Comparison of ENCODE assay signal across 29 cellular contexts in the genomic region with DNA sequence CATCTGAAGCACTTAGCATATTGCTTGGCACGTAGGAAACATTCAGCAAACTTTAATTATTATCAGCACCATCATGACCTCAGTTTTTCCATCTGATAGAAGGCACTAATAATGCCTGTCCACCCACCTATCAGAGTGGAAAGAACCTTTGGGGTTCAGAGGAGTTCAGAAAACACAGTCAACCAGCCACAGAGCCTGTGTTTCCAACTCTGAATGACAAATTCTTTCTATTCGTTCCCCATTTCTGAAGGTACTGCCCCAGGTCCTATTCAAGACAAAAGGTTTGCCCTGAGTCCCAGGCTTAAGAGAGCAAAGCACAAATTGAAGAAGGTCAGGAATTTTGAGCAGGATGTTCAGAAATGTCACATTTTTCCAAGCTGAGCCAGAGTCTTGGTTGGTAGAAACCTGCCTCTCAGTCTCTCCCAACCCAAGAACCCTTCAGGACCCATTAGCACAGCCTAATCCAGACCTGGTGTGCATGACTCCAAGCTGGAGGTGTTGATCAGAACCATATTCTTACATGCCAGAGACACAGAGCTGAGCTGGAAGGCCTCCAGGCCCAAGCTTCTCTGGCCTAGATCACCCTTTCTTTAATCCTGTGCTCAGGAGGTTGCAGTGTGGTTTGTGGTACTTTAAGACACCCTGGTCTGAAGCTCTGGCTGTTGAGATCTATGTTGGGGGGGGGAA.
"Had no signal": no experiment of that assay in that cellular context is flagged by ENCODE, and none has a peak within 500 bp of the region (broad histone marks: within the 10 kb centered on the region; RNA-seq: fewer than 3 reads in every experiment).

No MANE protein-coding gene starts in this region.

- H3K4me3 ChIP-seq: esophagus muscularis mucosa, heart left ventricle had no signal

- H3K27me3 ChIP-seq: brain microvascular endothelial cell, heart left ventricle had no signal

- DNase-seq: activated B cell treated with CpG ODN at 0.5 μM for 24 hours; activated CD4-positive, alpha-beta T cell treated with anti-CD3 and anti-CD28 coated beads for 48 hours; activated CD4-positive, alpha-beta T cell treated with anti-CD3 and anti-CD28 coated beads, Interleukin-2, amount 50 U/mL, for 1 hour; activated CD4-positive, alpha-beta T cell treated with anti-CD3 and anti-CD28 coated beads, Interleukin-2, amount 50 U/mL, for 48 hours; activated CD8-positive, alpha-beta memory T cell treated with anti-CD3 and anti-CD28 coated beads for 24 hours; activated CD8-positive, alpha-beta T cell treated with anti-CD3 and anti-CD28 coated beads for 36 hours; activated effector memory CD4-positive, alpha-beta T cell treated with Interleukin-2 at 50 U/mL for 16 hours; activated gamma-delta T cell treated with Interleukin-2 at 50 U/mL for 16 hours; activated naive CD4-positive, alpha-beta T cell treated with anti-CD3 and anti-CD28 coated beads, Interleukin-2, amount 50 U/mL, for 16 hours; activated naive CD4-positive, alpha-beta T cell treated with Interleukin-2 at 50 U/mL for 16 hours; activated T-cell treated with anti-CD3 and anti-CD28 coated beads, Interleukin-2, amount 50 U/mL, for 4 hours; amniotic stem cell; anterior cingulate cortex; brain microvascular endothelial cell; cortex of kidney; dermis blood vessel endothelial cell; effector CD4-positive, alpha-beta T cell; effector memory CD8-positive, alpha-beta T cell; erythroblast; glutamatergic neuron; heart left ventricle; T-helper 17 cell; T1000; WERI-Rb-1 had no signal

- H3K27ac ChIP-seq: brain microvascular endothelial cell, esophagus muscularis mucosa, heart left ventricle, WERI-Rb-1 had no signal

- H3K36me3 ChIP-seq: brain microvascular endothelial cell, esophagus muscularis mucosa, heart left ventricle, WERI-Rb-1 had no signal

- H3K4me1 ChIP-seq: esophagus muscularis mucosa, heart left ventricle had no signal

- FAIRE-seq: astrocyte, bronchial epithelial cell, colon, frontal cortex had no signal
